In genomic region chr13:73074101-73074500, GRCh38 we compare ENCODE assay signal across 12 cellular contexts. TPM values are rescaled to one million over a fixed set of nuclear protein-coding genes. Genes with fewer than 3 reads are reported as not detected.
DNase-seq lines count a peak whose midpoint lies in the region; ATAC-seq and TF ChIP-seq lines count a peak whose summit lies in the region.
"Had no signal": no experiment of that assay in that cellular context is flagged by ENCODE, and none has a peak within 500 bp of the region (broad histone marks: within the 10 kb centered on the region; RNA-seq: fewer than 3 reads in every experiment).

No MANE protein-coding gene starts in this region.

- DNase-seq in OCI-M1 (lab: John Stamatoyannopoulos, UW): peak; percentile 61
- DNase-seq in nephron progenitor cell: no peak
- no peak for DNase-seq in cerebellar cortex (ENCODE audit: low spot score)
- no peak for DNase-seq in immature natural killer cell
- no peak for DNase-seq in NCI-H1105 treated with DMSO at 0.1 percent for 48 hours (lab: John Stamatoyannopoulos, UW)
- no peak for DNase-seq in mucosa of descending colon
- DNase-seq: activated CD4-positive, alpha-beta T cell treated with anti-CD3 and anti-CD28 coated beads, Interleukin-2, amount 50 U/mL, for 4 hours; KBM-7; NCI-H446 had no signal

- peaks cover 22% of the 10 kb centered on the region for H3K4me1 ChIP-seq in mucosa of descending colon (ENCODE audit: low read depth)
- H3K4me1 ChIP-seq: SJSA1 had no signal

- H3K9me3 Mint-ChIP-seq in nephron progenitor cell (no peaks in the 10 kb centered on the region), immature natural killer cell (no peaks in the 10 kb centered on the region)

- H3K27ac Mint-ChIP-seq in nephron progenitor cell: peak overlapping the region; percentile 29
- H3K27ac Mint-ChIP-seq in immature natural killer cell: no peak overlapping the region

- H3K4me3 ChIP-seq in mucosa of descending colon: no peak overlapping the region
- H3K4me3 ChIP-seq: SJSA1 had no signal

- H3K4me3 Mint-ChIP-seq in nephron progenitor cell: no peak overlapping the region
- H3K4me3 Mint-ChIP-seq in immature natural killer cell: no peak overlapping the region

- ATAC-seq in GM18870 (IDR thresholded peaks at IDR 0.05; ENCODE audit: unreplicated experiment): peak; percentile 69
- ATAC-seq in HG02678 (IDR thresholded peaks at IDR 0.05; ENCODE audit: unreplicated experiment): peak; percentile 51
- no peak for ATAC-seq in mucosa of descending colon

- no peak for TF ChIP-seq CTCF in nephron progenitor cell (IDR thresholded peaks at IDR 0.05)
- TF ChIP-seq CTCF in mucosa of descending colon (IDR thresholded peaks at IDR 0.05): no peak

- no peaks in the 10 kb centered on the region for H3K36me3 ChIP-seq in mucosa of descending colon (ENCODE audit: low read depth)
- H3K36me3 ChIP-seq: SJSA1 had no signal

- H3K9me3 ChIP-seq in mucosa of descending colon: no peaks in the 10 kb centered on the region
- H3K9me3 ChIP-seq: SJSA1 had no signal

- no peaks in the 10 kb centered on the region for H3K36me3 Mint-ChIP-seq in nephron progenitor cell (ENCODE audit: low read depth)
- H3K36me3 Mint-ChIP-seq in immature natural killer cell: no peaks in the 10 kb centered on the region

- H3K4me1 Mint-ChIP-seq in nephron progenitor cell (peaks cover 21% of the 10 kb centered on the region), immature natural killer cell (no peaks in the 10 kb centered on the region)

- intact Hi-C loops in mucosa of descending colon (cut with DNase I, micrococcal nuclease): loop anchor here in 1 of 2 donors (10.0 kb wide), 1 partner anchor 191 kb away; no protein-coding TSS in a partner anchor

- H3K27me3 Mint-ChIP-seq in nephron progenitor cell (ENCODE audit: low read depth, poor library complexity): peaks cover 14% of the 10 kb centered on the region
- H3K27me3 Mint-ChIP-seq in immature natural killer cell (ENCODE audit: low read depth in 3 of 3): peaks cover 0 to 1% (median 0%) of the 10 kb centered on the region in 3 donors

RNA-seq across cellular contexts. Expression of gene KLF5, which starts 15.3 kb away (rescaled TPM):
- polyA plus RNA-seq in immature natural killer cell: under 1 TPM in 1 of 3 donors, not detected in 2; 0.09 TPM
- 100 to 1,000 TPM; 131 to 401 (median 330) TPM for total RNA-seq in mucosa of descending colon
